ENCODE assay signal across 20 cellular contexts in genomic region chr12:81333812-81334211, GRCh38.
"Had no signal": no experiment of that assay in that cellular context is flagged by ENCODE, and none has a peak within 500 bp of the region (broad histone marks: within the 10 kb centered on the region; RNA-seq: fewer than 3 reads in every experiment).

No MANE protein-coding gene starts in this region.

- ATAC-seq: HepG2, SK-N-SH treated with all-trans-retinoic acid at 6 μM for 48 hours had no signal

- H3K27ac ChIP-seq: SJCRH30 had no signal

- DNase-seq: IMR-90, Karpas-422, KG1, MM.1S, NCI-H1092 treated with DMSO at 0.1 percent for 48 hours, NCI-H1436, NCI-H187, NCI-H2029, NCI-H2081 treated with DMSO at 0.1 percent for 48 hours, NCI-H2171, NCI-H226, NCI-H446, NCI-H510A treated with DMSO at 0.1 percent for 48 hours, NCI-H526, RPMI8226, SHP77 treated with DMSO at 0.1 percent for 48 hours, SJCRH30 had no signal

- FAIRE-seq: HepG2, RCC 7860 had no signal
